8 cellular contexts compared by ENCODE assay signal in the genomic region with DNA sequence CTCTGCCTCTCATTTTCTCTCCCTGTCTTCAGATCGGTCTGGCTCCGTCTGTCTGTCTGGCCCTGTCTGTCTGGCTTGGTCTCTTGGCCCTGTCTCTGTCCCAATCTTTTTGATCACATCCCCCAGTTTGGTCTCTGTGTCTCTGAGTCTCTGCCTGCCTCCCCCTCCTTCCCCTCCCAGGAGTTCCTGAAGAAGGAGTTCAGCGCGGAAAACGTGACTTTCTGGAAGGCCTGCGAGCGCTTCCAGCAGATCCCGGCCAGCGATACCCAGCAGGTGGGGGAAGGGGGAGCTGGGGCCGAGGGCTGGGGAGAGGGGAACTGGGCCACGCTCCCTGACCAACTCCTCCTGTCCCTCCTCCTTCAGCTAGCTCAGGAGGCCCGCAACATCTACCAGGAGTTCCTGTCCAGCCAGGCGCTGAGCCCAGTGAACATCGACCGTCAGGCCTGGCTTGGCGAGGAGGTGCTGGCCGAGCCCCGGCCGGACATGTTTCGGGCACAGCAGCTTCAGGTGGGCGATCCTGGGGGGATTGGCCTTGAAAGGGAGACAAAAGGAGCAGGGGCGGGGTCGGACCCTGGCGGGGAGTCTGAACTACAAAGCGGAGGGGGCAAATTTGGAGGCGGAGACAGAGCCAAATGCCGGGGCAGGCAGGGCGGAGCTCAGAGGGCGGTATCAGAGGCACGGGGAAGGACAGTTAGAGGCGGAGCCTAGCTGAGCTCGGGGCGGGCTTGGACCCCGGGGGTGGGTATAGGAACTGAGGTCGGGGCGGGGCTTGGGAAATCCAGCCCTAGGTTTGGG. TPM values are rescaled to one million over a fixed set of nuclear protein-coding genes. Genes with fewer than 3 reads are reported as not detected.
A peak's percentile ranks its signal among the peaks of the same experiment; 100 is the strongest.
DNase-seq lines count a peak whose midpoint lies in the region; ATAC-seq and TF ChIP-seq lines count a peak whose summit lies in the region.

No MANE protein-coding gene starts in this region.

- H3K4me3 Mint-ChIP-seq in activated CD4-positive, alpha-beta memory T cell treated with anti-CD3 and anti-CD28 coated beads for 36 hours: no peak overlapping the region
- H3K4me3 Mint-ChIP-seq in activated T-cell treated with anti-CD3 and anti-CD28 coated beads, Interleukin-2, amount 50 U/mL, for 72 hours: peak overlapping the region in 1 of 2 donors; percentile 40

- WGBS in GM23248 (ENCODE audit: low coverage in 1 of 2, low lambda C conversion rate in 2 of 2, missing lambda C conversion rate in 2 of 2), 2 experiments: 5 to 6% methylated on average over 32 to 34 of the region's 36 CpGs
- WGBS in prostate gland: 16% methylated on average over 36 of the region's 36 CpGs

- H4K20me1 ChIP-seq in GM23248 (ENCODE audit: insufficient read depth): no peaks in the 10 kb centered on the region

- in situ Hi-C loops in GM23248 (cut with MboI): no loop called here

- POLR2A ChIA-PET in activated CD4-positive, alpha-beta memory T cell treated with anti-CD3 and anti-CD28 coated beads for 36 hours (lab: Charles Lee): no interaction called here

- peaks cover 26% of the 10 kb centered on the region for H3K36me3 Mint-ChIP-seq in activated CD4-positive, alpha-beta memory T cell treated with anti-CD3 and anti-CD28 coated beads for 36 hours
- peaks cover 7 to 8% of the 10 kb centered on the region in 2 donors for H3K36me3 Mint-ChIP-seq in activated T-cell treated with anti-CD3 and anti-CD28 coated beads, Interleukin-2, amount 50 U/mL, for 72 hours (ENCODE audit: insufficient read depth in 2 of 2)

- no peaks in the 10 kb centered on the region for H3K9me2 ChIP-seq in GM23248 (ENCODE audit: insufficient read depth)

- no peaks in the 10 kb centered on the region for H3K27me3 Mint-ChIP-seq in activated CD4-positive, alpha-beta memory T cell treated with anti-CD3 and anti-CD28 coated beads for 36 hours
- no peaks in the 10 kb centered on the region for H3K27me3 Mint-ChIP-seq in activated T-cell treated with anti-CD3 and anti-CD28 coated beads, Interleukin-2, amount 50 U/mL, for 72 hours (ENCODE audit: low read depth)

- no peaks in the 10 kb centered on the region for H3K36me3 ChIP-seq in GM23248 (ENCODE audit: low read depth)
- no peaks in the 10 kb centered on the region for H3K36me3 ChIP-seq in WERI-Rb-1
- no peaks in the 10 kb centered on the region for H3K36me3 ChIP-seq in prostate gland

- peaks cover 72% of the 10 kb centered on the region for H3K4me1 Mint-ChIP-seq in activated CD4-positive, alpha-beta memory T cell treated with anti-CD3 and anti-CD28 coated beads for 36 hours (ENCODE audit: low read depth)
- H3K4me1 Mint-ChIP-seq in activated T-cell treated with anti-CD3 and anti-CD28 coated beads, Interleukin-2, amount 50 U/mL, for 72 hours (ENCODE audit: low read depth): peaks cover 69% of the 10 kb centered on the region

- H3K9me3 Mint-ChIP-seq in activated CD4-positive, alpha-beta memory T cell treated with anti-CD3 and anti-CD28 coated beads for 36 hours: no peaks in the 10 kb centered on the region
- H3K9me3 Mint-ChIP-seq in activated T-cell treated with anti-CD3 and anti-CD28 coated beads, Interleukin-2, amount 50 U/mL, for 72 hours: no peaks in the 10 kb centered on the region

- peak overlapping the region; percentile 92 for H2AFZ ChIP-seq in GM23248

- DNase-seq in GM23248 (peak; percentile 92), WERI-Rb-1 (peak; percentile 24), left cardiac atrium (peak; percentile 93), prostate gland (ENCODE audit: low spot score) (peak; percentile 92), DMS79 treated with DMSO at 0.1 percent for 48 hours (lab: John Stamatoyannopoulos, UW) (no peak)
- DNase-seq in activated CD4-positive, alpha-beta memory T cell treated with anti-CD3 and anti-CD28 coated beads for 36 hours: no peak
- DNase-seq in activated T-cell treated with anti-CD3 and anti-CD28 coated beads, Interleukin-2, amount 50 U/mL, for 72 hours: no peak

- H3K4me3 ChIP-seq in GM23248 (peak overlapping the region; percentile 66), WERI-Rb-1 (ENCODE audit: low read depth, low read length) (no peak overlapping the region), prostate gland (peak overlapping the region; percentile 26 to 32)

- H3K9me3 ChIP-seq in GM23248 (ENCODE audit: low read depth): no peaks in the 10 kb centered on the region
- no peaks in the 10 kb centered on the region for H3K9me3 ChIP-seq in WERI-Rb-1 (ENCODE audit: severe bottlenecking)
- no peaks in the 10 kb centered on the region for H3K9me3 ChIP-seq in prostate gland

- TF ChIP-seq CTCF in WERI-Rb-1 (IDR thresholded peaks at IDR 0.05; ENCODE audit: low read depth, low read length): no peak
- no peak for TF ChIP-seq CTCF in prostate gland (IDR thresholded peaks at IDR 0.05)

- CTCF ChIA-PET in activated CD4-positive, alpha-beta memory T cell treated with anti-CD3 and anti-CD28 coated beads for 36 hours (lab: Charles Lee): interaction anchor here (0.7 to 2.5 kb wide), 3 partner anchors 23 to 431 kb away, joined by 3 to 9 read pairs (median 4); no protein-coding TSS in a partner anchor

- H3F3A ChIP-seq in GM23248 (ENCODE audit: insufficient read depth): no peaks in the 10 kb centered on the region

- peak overlapping the region; percentile 80 for H3K9ac ChIP-seq in GM23248

- H3K27me3 ChIP-seq in GM23248 (replicated peaks; ENCODE audit: insufficient read depth) (no peaks in the 10 kb centered on the region), WERI-Rb-1 (ENCODE audit: insufficient read depth, low read depth, severe bottlenecking) (no peaks in the 10 kb centered on the region), prostate gland (replicated peaks; ENCODE audit: insufficient read depth) (no peaks in the 10 kb centered on the region)

- H3K4me2 ChIP-seq in GM23248 (ENCODE audit: unreplicated experiment): peak overlapping the region; percentile 86

- ATAC-seq in left cardiac atrium (peak; percentile 90), GM18909 (IDR thresholded peaks at IDR 0.05; ENCODE audit: poor library complexity, unreplicated experiment) (no peak)
- no peak for ATAC-seq in activated T-cell treated with anti-CD3 and anti-CD28 coated beads, Interleukin-2, amount 50 U/mL, for 72 hours (replicated peaks in 1 of 2)

- no peaks in the 10 kb centered on the region for H3K79me2 ChIP-seq in GM23248 (ENCODE audit: insufficient read depth)

- intact Hi-C loops in left cardiac atrium (cut with DNase I) (loop anchor here in 1 of 2 donors (10.0 kb wide), 1 partner anchor 52 kb away; a partner anchor contains a TSS), prostate gland (cut with DNase I) (loop anchor here (5.0 kb wide), 1 partner anchor 234 kb away; a partner anchor contains a TSS)
- intact Hi-C loops in activated CD4-positive, alpha-beta memory T cell treated with anti-CD3 and anti-CD28 coated beads for 36 hours (cut with micrococcal nuclease): no loop called here

- H3K27ac Mint-ChIP-seq in activated CD4-positive, alpha-beta memory T cell treated with anti-CD3 and anti-CD28 coated beads for 36 hours: no peak overlapping the region
- no peak overlapping the region for H3K27ac Mint-ChIP-seq in activated T-cell treated with anti-CD3 and anti-CD28 coated beads, Interleukin-2, amount 50 U/mL, for 72 hours

- H3K4me1 ChIP-seq in GM23248 (ENCODE audit: insufficient read depth): peaks cover 19% of the 10 kb centered on the region
- H3K4me1 ChIP-seq in prostate gland (replicated peaks): peaks cover 12% of the 10 kb centered on the region

- H3K27ac ChIP-seq in GM23248: peak overlapping the region; percentile 56
- H3K27ac ChIP-seq in WERI-Rb-1: no peak overlapping the region
- peak overlapping the region; percentile 96 for H3K27ac ChIP-seq in prostate gland

- TF ChIP-seq POLR2A in prostate gland (IDR thresholded peaks at IDR 0.05): peak; percentile 49

RNA-seq across cellular contexts. Expression of a gene that starts 9.0 kb away (rescaled TPM):
- 4.3 and 6.4 TPM in 2 replicates for total RNA-seq in GM23248 (2014; rRNA removed; shearing (Covaris generic))
- 2.2 and 2.5 TPM in 2 replicates for polyA plus RNA-seq in GM23248 (2016; fragmentation: Nextera tagmentation; extraction: Ambion mirVana)
- total RNA-seq in left cardiac atrium: 1 to 10 TPM; 3.7 to 4.7 TPM
- total RNA-seq in prostate gland: 10 to 100 TPM; 13.3 to 24.2 TPM
- total RNA-seq in activated CD4-positive, alpha-beta memory T cell treated with anti-CD3 and anti-CD28 coated beads for 36 hours: 10 to 100 TPM; 43.9 to 47.2 TPM
- total RNA-seq in activated T-cell treated with anti-CD3 and anti-CD28 coated beads, Interleukin-2, amount 50 U/mL, for 72 hours: 10 to 100 TPM; 41.3 to 50.8 TPM

RNA-seq across cellular contexts. Expression of a gene that starts 15.3 kb away (rescaled TPM):
- total RNA-seq in GM23248 (2014; rRNA removed; shearing (Covaris generic)): 313 and 389 TPM in 2 replicates
- 303 and 313 TPM in 2 replicates for polyA plus RNA-seq in GM23248 (2016; fragmentation: Nextera tagmentation; extraction: Ambion mirVana)
- total RNA-seq in left cardiac atrium (10 to 100 TPM; 76.4 to 77.7 TPM), prostate gland (100 to 1,000 TPM; 350 to 369 TPM)
- 100 to 1,000 TPM in 1 of 2 experiments, 10 to 100 TPM in 1; 98.3 to 104 TPM for total RNA-seq in activated CD4-positive, alpha-beta memory T cell treated with anti-CD3 and anti-CD28 coated beads for 36 hours
- total RNA-seq in activated T-cell treated with anti-CD3 and anti-CD28 coated beads, Interleukin-2, amount 50 U/mL, for 72 hours: 100 to 1,000 TPM; 115 to 124 TPM

RNA-seq across cellular contexts. Expression of a gene that starts 17.5 kb away (rescaled TPM):
- not detected in 2 replicates for total RNA-seq in GM23248 (2014; rRNA removed; shearing (Covaris generic))
- not detected in 2 replicates for polyA plus RNA-seq in GM23248 (2016; fragmentation: Nextera tagmentation; extraction: Ambion mirVana)
- total RNA-seq in left cardiac atrium (not detected), prostate gland (not detected)
- under 1 TPM in 1 of 2 experiments, not detected in 1; 0.15 TPM for total RNA-seq in activated CD4-positive, alpha-beta memory T cell treated with anti-CD3 and anti-CD28 coated beads for 36 hours
- under 1 TPM; 0.19 to 0.21 TPM for total RNA-seq in activated T-cell treated with anti-CD3 and anti-CD28 coated beads, Interleukin-2, amount 50 U/mL, for 72 hours

RNA-seq across cellular contexts. Expression of a gene that starts 33.7 kb away (rescaled TPM):
- total RNA-seq in GM23248 (2014; rRNA removed; shearing (Covaris generic)): not detected in 2 replicates
- polyA plus RNA-seq in GM23248 (2016; fragmentation: Nextera tagmentation; extraction: Ambion mirVana): not detected in 2 replicates
- total RNA-seq in left cardiac atrium: not detected
- not detected for total RNA-seq in prostate gland
- not detected for total RNA-seq in activated CD4-positive, alpha-beta memory T cell treated with anti-CD3 and anti-CD28 coated beads for 36 hours
- total RNA-seq in activated T-cell treated with anti-CD3 and anti-CD28 coated beads, Interleukin-2, amount 50 U/mL, for 72 hours: not detected

RNA-seq across cellular contexts. Expression of a gene that starts 42.6 kb away (rescaled TPM):
- 0.43 and 1.3 TPM in 2 replicates for total RNA-seq in GM23248 (2014; rRNA removed; shearing (Covaris generic))
- 1.2 and 1.8 TPM in 2 replicates for polyA plus RNA-seq in GM23248 (2016; fragmentation: Nextera tagmentation; extraction: Ambion mirVana)
- total RNA-seq in left cardiac atrium (under 1 TPM; 0.27 to 0.39 TPM), prostate gland (1 to 10 TPM in 1 of 2 donors, under 1 TPM in 1; 0.74 to 2.6 TPM)
- total RNA-seq in activated CD4-positive, alpha-beta memory T cell treated with anti-CD3 and anti-CD28 coated beads for 36 hours: 1 to 10 TPM; 5.1 to 5.9 TPM
- 1 to 10 TPM; 6.5 to 6.7 TPM for total RNA-seq in activated T-cell treated with anti-CD3 and anti-CD28 coated beads, Interleukin-2, amount 50 U/mL, for 72 hours

Comparison
In these comparisons a context has a peak if more than half of its experiments do, and no peak if none do; other contexts are left out.
1. DNase-seq: peak in GM23248 (single experiment), WERI-Rb-1 (single experiment), left cardiac atrium (single experiment) and prostate gland (single experiment); none in activated CD4-positive, alpha-beta memory T cell treated with anti-CD3 and anti-CD28 coated beads for 36 hours (single experiment), activated T-cell treated with anti-CD3 and anti-CD28 coated beads, Interleukin-2, amount 50 U/mL, for 72 hours (0 of 2) and DMS79 treated with DMSO at 0.1 percent for 48 hours (single experiment).
2. ATAC-seq: peak in left cardiac atrium (2 of 2); none in GM18909 (single experiment) and activated T-cell treated with anti-CD3 and anti-CD28 coated beads, Interleukin-2, amount 50 U/mL, for 72 hours (0 of 2).